In genomic region chr12:3097836-3098235, GRCh38 we compare ENCODE assay signal across 1 cellular context.
A peak's percentile ranks its signal among the peaks of the same experiment; 100 is the strongest.
TF ChIP-seq lines count a peak whose summit lies in the region.

No MANE protein-coding gene starts in this region.

TF ChIP-seq in HepG2, 621 proteins besides CTCF, POLR2A, EP300 and RAD21 (continued from another document):
- TF ChIP-seq ZBTB14 (CRISPR knock-in tag; IDR thresholded peaks at IDR 0.05) (no peak), FOXP4 (CRISPR knock-in tag; IDR thresholded peaks at IDR 0.05) (peak; percentile 59), FIP1L1 (IDR thresholded peaks at IDR 0.05; ENCODE audit: borderline replicate concordance, insufficient read depth, low read depth, low read length) (no peak), ZSCAN31 (CRISPR knock-in tag; IDR thresholded peaks at IDR 0.05; ENCODE audit: low read depth) (peak; percentile 73; the same call in 1 of the 2 replicates), ADNP (CRISPR knock-in tag; IDR thresholded peaks at IDR 0.05) (peak; percentile 54; the same call in 1 of the 2 replicates), JUNB (CRISPR knock-in tag; IDR thresholded peaks at IDR 0.05; ENCODE audit: borderline replicate concordance) (no peak), ZBTB38 (CRISPR knock-in tag; IDR thresholded peaks at IDR 0.05) (peak; percentile 69), HBP1 (CRISPR knock-in tag; IDR thresholded peaks at IDR 0.05; ENCODE audit: low read depth) (no peak), HNF1A (IDR thresholded peaks at IDR 0.05; ENCODE audit: low read depth) (no peak), HNF1A (CRISPR knock-in tag; IDR thresholded peaks at IDR 0.05; ENCODE audit: borderline replicate concordance) (peak; percentile 65), DBP (CRISPR knock-in tag; IDR thresholded peaks at IDR 0.05; ENCODE audit: not compliant biosample characterization) (no peak), ZHX2 (IDR thresholded peaks at IDR 0.05; ENCODE audit: low read depth) (0 out of 2 replicates have a peak, but pooled peaks have one; percentile 60), ZHX2 (CRISPR knock-in tag; IDR thresholded peaks at IDR 0.05; ENCODE audit: borderline replicate concordance) (no peak), U2AF2 (IDR thresholded peaks at IDR 0.05; ENCODE audit: low read depth, low read length) (no peak), MYNN (CRISPR knock-in tag; IDR thresholded peaks at IDR 0.05; ENCODE audit: low read depth) (no peak), MXD3 (CRISPR knock-in tag; IDR thresholded peaks at IDR 0.05) (0 out of 2 replicates have a peak, but pooled peaks have one; percentile 50), MED13 (CRISPR knock-in tag; IDR thresholded peaks at IDR 0.05) (no peak), ZMAT5 (CRISPR knock-in tag; IDR thresholded peaks at IDR 0.05; ENCODE audit: borderline replicate concordance, low read depth) (no peak)
